Comparison of ENCODE assay signal across 11 cellular contexts in the genomic region with DNA sequence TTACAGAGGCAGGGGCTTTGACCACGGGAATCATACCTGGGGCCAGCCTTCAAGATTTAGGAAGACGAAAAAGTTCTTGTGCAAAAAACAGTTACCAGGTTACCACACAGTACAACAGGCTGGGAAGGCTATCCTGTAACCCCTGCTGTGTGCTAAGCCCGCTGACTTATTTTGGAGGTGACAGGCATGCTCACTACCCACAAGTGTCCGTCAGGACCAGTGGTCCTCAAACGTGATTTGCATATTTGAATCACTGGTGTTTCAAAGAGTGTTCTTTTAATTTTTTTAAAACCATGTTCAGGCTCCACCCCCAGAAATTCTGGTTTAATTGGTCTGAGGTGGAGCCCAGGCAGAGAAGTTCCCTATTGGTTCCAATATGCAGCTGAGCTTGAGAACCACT.
"Had no signal": no experiment of that assay in that cellular context is flagged by ENCODE, and none has a peak within 500 bp of the region (broad histone marks: within the 10 kb centered on the region; RNA-seq: fewer than 3 reads in every experiment).

No MANE protein-coding gene starts in this region.

- H3K36me3 ChIP-seq: left ventricle myocardium inferior had no signal

- H3K27ac Mint-ChIP-seq: activated CD8-positive, alpha-beta memory T cell treated with anti-CD3 and anti-CD28 coated beads, Interleukin-2, amount 10 ng/mL, durations not matched to agents 7 days and 5 days; activated naive CD4-positive, alpha-beta T cell treated with anti-CD3 and anti-CD28 coated beads, Interleukin-2, amount 50 U/mL, for 72 hours; activated T-cell treated with anti-CD3 and anti-CD28 coated beads, Interleukin-2, amount 50 U/mL, for 24 hours had no signal

- H3K4me1 Mint-ChIP-seq: activated CD8-positive, alpha-beta memory T cell treated with anti-CD3 and anti-CD28 coated beads, Interleukin-2, amount 10 ng/mL, durations not matched to agents 7 days and 5 days had no signal

- H3K27me3 ChIP-seq: dorsolateral prefrontal cortex, foreskin keratinocyte had no signal

- DNase-seq: activated CD8-positive, alpha-beta memory T cell treated with anti-CD3 and anti-CD28 coated beads, Interleukin-2, amount 10 ng/mL, durations not matched to agents 7 days and 5 days; activated effector memory CD4-positive, alpha-beta T cell treated with Interleukin-2 at 50 U/mL for 16 hours; activated T-cell treated with anti-CD3 and anti-CD28 coated beads, Interleukin-2, amount 50 U/mL, for 24 hours; amygdala; dorsolateral prefrontal cortex; kidney; left ventricle myocardium inferior; small intestine; T-helper 2 cell had no signal

- H3K27me3 Mint-ChIP-seq: activated CD8-positive, alpha-beta memory T cell treated with anti-CD3 and anti-CD28 coated beads, Interleukin-2, amount 10 ng/mL, durations not matched to agents 7 days and 5 days; activated T-cell treated with anti-CD3 and anti-CD28 coated beads, Interleukin-2, amount 50 U/mL, for 24 hours had no signal

- H3K4me3 ChIP-seq: dorsolateral prefrontal cortex, left ventricle myocardium inferior had no signal

- H3K9me3 Mint-ChIP-seq: activated naive CD4-positive, alpha-beta T cell treated with anti-CD3 and anti-CD28 coated beads, Interleukin-2, amount 50 U/mL, for 72 hours; activated T-cell treated with anti-CD3 and anti-CD28 coated beads, Interleukin-2, amount 50 U/mL, for 24 hours had no signal

- ATAC-seq: activated CD8-positive, alpha-beta memory T cell treated with anti-CD3 and anti-CD28 coated beads, Interleukin-2, amount 10 ng/mL, durations not matched to agents 7 days and 5 days; activated naive CD4-positive, alpha-beta T cell treated with anti-CD3 and anti-CD28 coated beads, Interleukin-2, amount 50 U/mL, for 72 hours had no signal

- H3K4me1 ChIP-seq: left ventricle myocardium inferior had no signal

- H3K4me3 Mint-ChIP-seq: activated CD8-positive, alpha-beta memory T cell treated with anti-CD3 and anti-CD28 coated beads, Interleukin-2, amount 10 ng/mL, durations not matched to agents 7 days and 5 days; activated T-cell treated with anti-CD3 and anti-CD28 coated beads, Interleukin-2, amount 50 U/mL, for 24 hours had no signal

- H3K36me3 Mint-ChIP-seq: activated CD8-positive, alpha-beta memory T cell treated with anti-CD3 and anti-CD28 coated beads, Interleukin-2, amount 10 ng/mL, durations not matched to agents 7 days and 5 days; activated naive CD4-positive, alpha-beta T cell treated with anti-CD3 and anti-CD28 coated beads, Interleukin-2, amount 50 U/mL, for 72 hours had no signal

- H3K9me3 ChIP-seq: left ventricle myocardium inferior had no signal

- H3K27ac ChIP-seq: dorsolateral prefrontal cortex, foreskin keratinocyte, left ventricle myocardium inferior had no signal
